14 cellular contexts compared by ENCODE assay signal in genomic region chr16:17411263-17411662, GRCh38. TPM values are rescaled to one million over a fixed set of nuclear protein-coding genes. Genes with fewer than 3 reads are reported as not detected.
DNase-seq lines count a peak whose midpoint lies in the region; ATAC-seq, FAIRE-seq and TF ChIP-seq lines count a peak whose summit lies in the region.
"Had no signal": no experiment of that assay in that cellular context is flagged by ENCODE, and none has a peak within 500 bp of the region (broad histone marks: within the 10 kb centered on the region; RNA-seq: fewer than 3 reads in every experiment).

No MANE protein-coding gene starts in this region.

- TF ChIP-seq EP300 in HepG2 (IDR thresholded peaks at IDR 0.05; ENCODE audit: low read depth in 2 of 2, low read length in 2 of 2) (no peak), HepG2 (CRISPR knock-in tag; IDR thresholded peaks at IDR 0.05; ENCODE audit: borderline replicate concordance) (no peak)

- no TSS peak for BruUV-seq in HepG2 (replicated peaks; lab: Mats Ljungman, UMichigan)

- intact Hi-C loops in HepG2 (cut with micrococcal nuclease; ENCODE audit: unreplicated experiment) = no loop called here
- intact Hi-C loops in right lobe of liver (cut with DNase I) = no loop called here
- intact Hi-C loops in lower lobe of right lung (cut with DNase I) = no loop called here

- H3K27ac ChIP-seq in HepG2 (ENCODE audit: extremely low read length, insufficient read depth, low read length) (no peak overlapping the region), right lobe of liver (no peak overlapping the region), astrocyte (ENCODE audit: low read depth, low read length) (peak overlapping the region; percentile 0), lower lobe of right lung (no peak overlapping the region)
- H3K27ac ChIP-seq: 22Rv1, BLaER1 had no signal

- POLR2A ChIA-PET in HepG2 (lab: Yijun Ruan, JAX) = no interaction called here

- H3K36me3 ChIP-seq in HepG2 (replicated peaks in 1 of 2; ENCODE audit: control insufficient read depth in 1 of 2, insufficient read depth in 2 of 2, low read length in 2 of 2) = no peaks in the 10 kb centered on the region
- no peaks in the 10 kb centered on the region for H3K36me3 ChIP-seq in right lobe of liver
- H3K36me3 ChIP-seq in astrocyte (ENCODE audit: insufficient read depth, low read length) = no peaks in the 10 kb centered on the region
- H3K36me3 ChIP-seq in lower lobe of right lung = no peaks in the 10 kb centered on the region

- H3K9me3 ChIP-seq in HepG2 (ENCODE audit: low read length) = no peaks in the 10 kb centered on the region
- no peaks in the 10 kb centered on the region for H3K9me3 ChIP-seq in right lobe of liver
- no peaks in the 10 kb centered on the region for H3K9me3 ChIP-seq in astrocyte (ENCODE audit: insufficient read depth, low read depth, low read length)
- H3K9me3 ChIP-seq in lower lobe of right lung = no peaks in the 10 kb centered on the region
- H3K9me3 ChIP-seq: BLaER1 had no signal

- no peaks in the 10 kb centered on the region for H3K4me1 ChIP-seq in HepG2 (ENCODE audit: insufficient read depth, low read length)
- no peaks in the 10 kb centered on the region for H3K4me1 ChIP-seq in right lobe of liver
- H3K4me1 ChIP-seq in astrocyte (ENCODE audit: insufficient read depth, low read length) = peaks cover 6% of the 10 kb centered on the region
- peaks cover 5% of the 10 kb centered on the region for H3K4me1 ChIP-seq in lower lobe of right lung

- H3K27ac Mint-ChIP-seq in astrocyte (ENCODE audit: unreplicated experiment) (no peak overlapping the region), memory B cell (peak overlapping the region; percentile 72)

- H3K9ac ChIP-seq in HepG2 (ENCODE audit: insufficient read depth, low read depth, low read length) (no peak overlapping the region), astrocyte (ENCODE audit: low read length) (no peak overlapping the region)
- H3K9ac ChIP-seq: BLaER1, GM23248 had no signal

- DNase-seq in HepG2 (ENCODE audit: low spot score) (no peak), right lobe of liver (no peak), astrocyte (ENCODE audit: low read depth) (no peak), memory B cell (ENCODE audit: low spot score in 2 of 2) (no peak), lower lobe of right lung (no peak), HUDEP-2 (lab: John Stamatoyannopoulos, UW; ENCODE audit: unreplicated experiment in 76 of 76) (no peak), HPDE6-E6E7 (ENCODE audit: extremely low spot score) (no peak), dermis blood vessel endothelial cell (no peak)
- DNase-seq: AML-193, DMS53, GM23248, H7 had no signal

- H3K79me2 ChIP-seq in HepG2 (ENCODE audit: insufficient read depth, low read length) = no peaks in the 10 kb centered on the region
- peaks cover 74% of the 10 kb centered on the region for H3K79me2 ChIP-seq in astrocyte (ENCODE audit: insufficient read depth, low read length)

- CTCF ChIA-PET in HepG2 (lab: Yijun Ruan, JAX; ENCODE audit: low intra/inter-chr PET ratio, low total read pairs) = no interaction called here

- H3K9me3 Mint-ChIP-seq in astrocyte (ENCODE audit: unreplicated experiment) (peaks cover 2% of the 10 kb centered on the region), memory B cell (no peaks in the 10 kb centered on the region)

- WGBS in HepG2 (ENCODE audit: low lambda C conversion rate) = 0% methylated on average over 2 of the region's 2 CpGs
- WGBS in right lobe of liver (ENCODE audit: insufficient coverage, low coverage, low lambda C conversion rate, missing lambda C conversion rate) = 47% methylated on average over 2 of the region's 2 CpGs

- no peak for TF ChIP-seq RAD21 in HepG2 (CRISPR knock-in tag; IDR thresholded peaks at IDR 0.05)

- peaks cover 0 to 13% of the 10 kb centered on the region in 2 experiments; a peak in 3 of 5 replicates for H3K27me3 ChIP-seq in HepG2 (ENCODE audit: control insufficient read depth in 1 of 2, insufficient read depth in 2 of 2, low read length in 2 of 2)
- H3K27me3 ChIP-seq in right lobe of liver = no peaks in the 10 kb centered on the region
- no peaks in the 10 kb centered on the region for H3K27me3 ChIP-seq in astrocyte (ENCODE audit: insufficient read depth, low read length)
- H3K27me3 ChIP-seq in lower lobe of right lung (ENCODE audit: low read depth) = no peaks in the 10 kb centered on the region
- H3K27me3 ChIP-seq: BLaER1 had no signal

- H3K4me3 Mint-ChIP-seq in astrocyte (ENCODE audit: unreplicated experiment) (no peak overlapping the region), memory B cell (no peak overlapping the region)

- no peak for TF ChIP-seq CTCF in HepG2 (CRISPR knock-in tag; IDR thresholded peaks at IDR 0.05)
- no peak for TF ChIP-seq CTCF in right lobe of liver (IDR thresholded peaks at IDR 0.05)
- no peak for TF ChIP-seq CTCF in astrocyte (IDR thresholded peaks at IDR 0.05; ENCODE audit: insufficient read depth, low read depth, low read length)
- TF ChIP-seq CTCF in lower lobe of right lung (IDR thresholded peaks at IDR 0.05) = no peak

- H3K36me3 Mint-ChIP-seq in astrocyte (ENCODE audit: low read depth, unreplicated experiment) (peaks cover 11% of the 10 kb centered on the region), memory B cell (peaks cover 2% of the 10 kb centered on the region)

- H3K4me1 Mint-ChIP-seq in astrocyte (ENCODE audit: low read depth, unreplicated experiment) (peaks cover 10% of the 10 kb centered on the region), memory B cell (peaks cover 49% of the 10 kb centered on the region)

- TF ChIP-seq POLR2A in HepG2 (IDR thresholded peaks at IDR 0.05; ENCODE audit: insufficient read depth in 1 of 2, low read depth in 2 of 2, low read length in 2 of 2) (no peak), right lobe of liver (IDR thresholded peaks at IDR 0.05) (no peak)

- no peak for ATAC-seq in HepG2
- ATAC-seq in right lobe of liver = no peak
- no peak for ATAC-seq in memory B cell (ENCODE audit: low read depth)
- ATAC-seq in lower lobe of right lung = no peak

- H2AFZ ChIP-seq in HepG2 (ENCODE audit: low read length) (no peak overlapping the region), astrocyte (ENCODE audit: low read depth, low read length) (no peak overlapping the region)
- H2AFZ ChIP-seq: GM23248 had no signal

- H3K4me3 ChIP-seq in HepG2 (replicated peaks in 1 of 3; ENCODE audit: insufficient read depth in 1 of 3, low read depth in 2 of 3, low read length in 3 of 3) (no peak overlapping the region), right lobe of liver (no peak overlapping the region), astrocyte (ENCODE audit: insufficient read depth, low read depth, low read length) (no peak overlapping the region), lower lobe of right lung (no peak overlapping the region)
- H3K4me3 ChIP-seq: BLaER1, GM23248 had no signal

- FAIRE-seq in HepG2 (lab: Jason Lieb, UNC) (no peak), astrocyte (lab: Jason Lieb, UNC) (no peak)

- in situ Hi-C loops in HepG2 (cut with HindIII; ENCODE audit: extremely low pct_ligation_motif_present, low pct_unique_long_range_greater_than_20kb) = no loop called here

- H3K27me3 Mint-ChIP-seq in astrocyte (ENCODE audit: low read depth, unreplicated experiment) = no peaks in the 10 kb centered on the region
- H3K27me3 Mint-ChIP-seq in memory B cell = no peaks in the 10 kb centered on the region

- H4K20me1 ChIP-seq in HepG2 (ENCODE audit: insufficient read depth, low read length) (no peaks in the 10 kb centered on the region), astrocyte (ENCODE audit: insufficient read depth, low read length) (peaks cover 84% of the 10 kb centered on the region)

- H3K4me2 ChIP-seq in HepG2 (ENCODE audit: low read depth, low read length) (no peak overlapping the region), astrocyte (ENCODE audit: low read length) (no peak overlapping the region)
- H3K4me2 ChIP-seq: BLaER1 had no signal

TF ChIP-seq in HepG2, 621 proteins besides CTCF, POLR2A, EP300 and RAD21 (continues in another document):
- TF ChIP-seq NFRKB (IDR thresholded peaks at IDR 0.05) (no peak), ZBTB43 (CRISPR knock-in tag; conservative IDR thresholded peaks at IDR 0.05) (no peak), NFE2L2 (IDR thresholded peaks at IDR 0.05; ENCODE audit: low read length) (peak; percentile 55; the same call in 1 of the 2 replicates)

RNA-seq across cellular contexts. Expression of gene XYLT1, which starts 59.5 kb away (rescaled TPM):
- total RNA-seq in HepG2 (2016; rRNA removed; fragmentation: Illumina TruSeq; extraction: Trizol) (not detected in 2 replicates), right lobe of liver (1 to 10 TPM in 2 of 6 experiments, under 1 TPM in 4; 0.48 to 2.0 (median 0.59) TPM), astrocyte (22.9 and 28.5 TPM in 2 replicates), lower lobe of right lung (9.0 TPM), dermis blood vessel endothelial cell (1.3 and 2.0 TPM in 2 replicates)
- not detected in 2 replicates for total RNA-seq in HepG2 (2016; cell fraction: cytosol; rRNA removed; fragmentation: Illumina TruSeq; extraction: Trizol; ENCODE audit: low read depth)
- total RNA-seq in HepG2 (2016; cell fraction: insoluble cytoplasmic fraction; rRNA removed; fragmentation: Illumina TruSeq; extraction: Trizol) = not detected in 2 replicates
- not detected in 2 replicates for total RNA-seq in HepG2 (2016; cell fraction: membrane; rRNA removed; fragmentation: Illumina TruSeq; extraction: Trizol)
- total RNA-seq in HepG2 (2016; cell fraction: nucleus; rRNA removed; fragmentation: Illumina TruSeq; extraction: Trizol) = not detected in 2 replicates
- polyA plus RNA-seq in HepG2 (2011; rRNA removed) = not detected in 2 replicates
- polyA plus RNA-seq in HepG2 (2011; cell fraction: cytosol; rRNA removed) = under 0.01 TPM in 1 of 2 replicates, not detected in the other
- polyA plus RNA-seq in HepG2 (2011; cell fraction: nucleus; rRNA removed) = 0.02 TPM in 2 replicates
- not detected in 2 replicates for polyA plus RNA-seq in HepG2 (2012)
- polyA plus RNA-seq in HepG2 (2016; cell fraction: cytosol; fragmentation: Illumina TruSeq; extraction: Trizol; ENCODE audit: low read depth) = not detected in 2 replicates
- polyA plus RNA-seq in HepG2 (2016; cell fraction: insoluble cytoplasmic fraction; fragmentation: Illumina TruSeq; extraction: Trizol; ENCODE audit: low read depth) = not detected in 2 replicates
- not detected in 2 replicates for polyA plus RNA-seq in HepG2 (2016; cell fraction: membrane; fragmentation: Illumina TruSeq; extraction: Trizol; ENCODE audit: low read depth)
- not detected in 2 replicates for polyA plus RNA-seq in HepG2 (2016; cell fraction: nucleus; fragmentation: Illumina TruSeq; extraction: Trizol; ENCODE audit: insufficient read depth, low read depth)
- polyA minus RNA-seq in HepG2 (2011; rRNA and poly(A)+ RNA removed; ENCODE audit: low replicate concordance) = 0.89 TPM in 1 of 2 replicates, not detected in the other
- polyA minus RNA-seq in HepG2 (2011; cell fraction: cytosol; rRNA and poly(A)+ RNA removed) = not detected in 2 replicates
- not detected in 2 replicates for polyA minus RNA-seq in HepG2 (2011; cell fraction: nucleus; rRNA and poly(A)+ RNA removed)
